ENCODE assay signal across 9 cellular contexts in the genomic region with DNA sequence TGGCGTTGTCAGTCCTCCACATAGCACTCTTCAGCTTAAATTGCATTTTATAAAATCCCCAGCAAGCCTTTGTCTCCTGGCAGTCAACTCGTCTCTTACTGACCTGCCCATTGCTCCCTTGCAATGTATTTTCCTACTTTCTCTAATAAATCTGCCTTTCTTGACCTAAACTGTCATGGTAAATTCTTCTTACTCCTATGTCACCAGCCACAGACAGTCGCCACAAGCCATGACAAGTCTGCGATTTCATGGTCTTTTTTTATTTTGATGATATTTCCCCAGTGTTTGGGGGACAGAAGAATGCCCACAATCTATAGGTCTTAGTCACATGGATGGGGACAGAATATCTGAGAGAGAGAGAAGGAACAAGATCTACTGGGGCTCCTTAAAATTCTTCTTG. TPM values are rescaled to one million over a fixed set of nuclear protein-coding genes. Genes with fewer than 3 reads are reported as not detected.
A peak's percentile ranks its signal among the peaks of the same experiment; 100 is the strongest.
DNase-seq lines count a peak whose midpoint lies in the region; ATAC-seq and TF ChIP-seq lines count a peak whose summit lies in the region.
"Had no signal": no experiment of that assay in that cellular context is flagged by ENCODE, and none has a peak within 500 bp of the region (broad histone marks: within the 10 kb centered on the region; RNA-seq: fewer than 3 reads in every experiment).

No MANE protein-coding gene starts in this region.

- peak overlapping the region; percentile 33 to 55 (median 42) for H3K27ac ChIP-seq in transverse colon
- no peak overlapping the region for H3K27ac ChIP-seq in right atrium auricular region

- TF ChIP-seq EP300 in transverse colon (IDR thresholded peaks at IDR 0.05; ENCODE audit: low read depth), result no peak

- no peak for TF ChIP-seq POLR2A in transverse colon (IDR thresholded peaks at IDR 0.05)

- H3K4me3 ChIP-seq in transverse colon (no peak overlapping the region), right atrium auricular region (no peak overlapping the region)

- in situ Hi-C loops in transverse colon (cut with MboI; ENCODE audit: low pct_ligation_motif_present in 1 of 4, low pct_unique_long_range_greater_than_20kb in 1 of 4, low sequenced_read_pairs in 3 of 4), result no loop called here

- H3K27me3 ChIP-seq in transverse colon (no peaks in the 10 kb centered on the region), right atrium auricular region (no peaks in the 10 kb centered on the region)

- H3K9me3 Mint-ChIP-seq in activated naive CD4-positive, alpha-beta T cell treated with anti-CD3 and anti-CD28 coated beads, Interleukin-2, amount 50 U/mL, for 24 hours, result no peaks in the 10 kb centered on the region
- H3K9me3 Mint-ChIP-seq in activated T-helper 1 cell treated with anti-CD3 and anti-CD28 coated beads, Interleukin-12 subunit alpha, Interleukin-12 subunit beta, Interleukin-2, Interleukin-4 antibody, amounts not matched to agents 30 ng/mL and 10 ng/mL and 1 ng/mL, durations not matched to agents 14 hours and 24 hours and 36 hours, result no peaks in the 10 kb centered on the region

- no peaks in the 10 kb centered on the region for H3K27me3 Mint-ChIP-seq in activated naive CD4-positive, alpha-beta T cell treated with anti-CD3 and anti-CD28 coated beads, Interleukin-2, amount 50 U/mL, for 24 hours
- H3K27me3 Mint-ChIP-seq in activated T-helper 1 cell treated with anti-CD3 and anti-CD28 coated beads, Interleukin-12 subunit alpha, Interleukin-12 subunit beta, Interleukin-2, Interleukin-4 antibody, amounts not matched to agents 30 ng/mL and 10 ng/mL and 1 ng/mL, durations not matched to agents 14 hours and 24 hours and 36 hours (ENCODE audit: insufficient read depth), result no peaks in the 10 kb centered on the region

- TF ChIP-seq CTCF in transverse colon (IDR thresholded peaks at IDR 0.05), result no peak
- no peak for TF ChIP-seq CTCF in right atrium auricular region (IDR thresholded peaks at IDR 0.05)

- H3K27ac Mint-ChIP-seq in activated naive CD4-positive, alpha-beta T cell treated with anti-CD3 and anti-CD28 coated beads, Interleukin-2, amount 50 U/mL, for 24 hours, result peak overlapping the region; percentile 97
- peak overlapping the region; percentile 91 for H3K27ac Mint-ChIP-seq in activated T-helper 1 cell treated with anti-CD3 and anti-CD28 coated beads, Interleukin-12 subunit alpha, Interleukin-12 subunit beta, Interleukin-2, Interleukin-4 antibody, amounts not matched to agents 30 ng/mL and 10 ng/mL and 1 ng/mL, durations not matched to agents 14 hours and 24 hours and 36 hours

- peak overlapping the region; percentile 74 for H3K4me3 Mint-ChIP-seq in activated naive CD4-positive, alpha-beta T cell treated with anti-CD3 and anti-CD28 coated beads, Interleukin-2, amount 50 U/mL, for 24 hours
- peak overlapping the region; percentile 51 for H3K4me3 Mint-ChIP-seq in activated T-helper 1 cell treated with anti-CD3 and anti-CD28 coated beads, Interleukin-12 subunit alpha, Interleukin-12 subunit beta, Interleukin-2, Interleukin-4 antibody, amounts not matched to agents 30 ng/mL and 10 ng/mL and 1 ng/mL, durations not matched to agents 14 hours and 24 hours and 36 hours

- peak; percentile 18 for ATAC-seq in HG03097 (IDR thresholded peaks at IDR 0.05; ENCODE audit: low FRiP score, unreplicated experiment)

- intact Hi-C loops in activated T-helper 1 cell treated with anti-CD3 and anti-CD28 coated beads, Interleukin-12 subunit alpha, Interleukin-12 subunit beta, Interleukin-2, Interleukin-4 antibody, amounts not matched to agents 30 ng/mL and 10 ng/mL and 1 ng/mL, durations not matched to agents 14 hours and 24 hours and 36 hours (cut with micrococcal nuclease), result loop anchor here (1.0 to 2.0 kb wide), 5 partner anchors 8 to 145 kb away; a partner anchor contains a TSS
- intact Hi-C loops in transverse colon (cut with DNase I; ENCODE audit: low total_unique reads), result no loop called here

- H3K36me3 ChIP-seq in transverse colon (no peaks in the 10 kb centered on the region), right atrium auricular region (no peaks in the 10 kb centered on the region)

- H3K4me1 Mint-ChIP-seq in activated naive CD4-positive, alpha-beta T cell treated with anti-CD3 and anti-CD28 coated beads, Interleukin-2, amount 50 U/mL, for 24 hours, result peaks cover 90% of the 10 kb centered on the region
- H3K4me1 Mint-ChIP-seq in activated T-helper 1 cell treated with anti-CD3 and anti-CD28 coated beads, Interleukin-12 subunit alpha, Interleukin-12 subunit beta, Interleukin-2, Interleukin-4 antibody, amounts not matched to agents 30 ng/mL and 10 ng/mL and 1 ng/mL, durations not matched to agents 14 hours and 24 hours and 36 hours (ENCODE audit: low read depth), result peaks cover 65% of the 10 kb centered on the region

- peaks cover 0 to 14% (median 2%) of the 10 kb centered on the region in 4 donors for H3K4me1 ChIP-seq in transverse colon
- peaks cover 0 to 22% of the 10 kb centered on the region in 2 donors for H3K4me1 ChIP-seq in right atrium auricular region

- no peak for DNase-seq in activated naive CD4-positive, alpha-beta T cell treated with anti-CD3 and anti-CD28 coated beads, Interleukin-2, amount 50 U/mL, for 16 hours
- DNase-seq in activated T-helper 1 cell treated with anti-CD3 and anti-CD28 coated beads, Interleukin-12 subunit alpha, Interleukin-12 subunit beta, Interleukin-2, Interleukin-4 antibody, amounts not matched to agents 30 ng/mL and 10 ng/mL and 1 ng/mL, durations not matched to agents 14 hours and 24 hours and 36 hours (ENCODE audit: low spot score), result no peak
- no peak for DNase-seq in transverse colon
- DNase-seq in right atrium auricular region (ENCODE audit: low spot score), result no peak
- DNase-seq in amniotic stem cell (lab: John Stamatoyannopoulos, UW), result no peak
- no peak for DNase-seq in islet precursor cell
- DNase-seq: NCI-H2029 had no signal

- peaks cover 18% of the 10 kb centered on the region for H3K36me3 Mint-ChIP-seq in activated naive CD4-positive, alpha-beta T cell treated with anti-CD3 and anti-CD28 coated beads, Interleukin-2, amount 50 U/mL, for 24 hours
- H3K36me3 Mint-ChIP-seq in activated T-helper 1 cell treated with anti-CD3 and anti-CD28 coated beads, Interleukin-12 subunit alpha, Interleukin-12 subunit beta, Interleukin-2, Interleukin-4 antibody, amounts not matched to agents 30 ng/mL and 10 ng/mL and 1 ng/mL, durations not matched to agents 14 hours and 24 hours and 36 hours (ENCODE audit: low read depth), result peaks cover 33% of the 10 kb centered on the region

- WGBS in transverse colon (ENCODE audit: low coverage in 1 of 2), 2 donors, result 80 to 90% methylated on average over 4 of the region's 4 CpGs

- H3K9me3 ChIP-seq in transverse colon, result no peaks in the 10 kb centered on the region
- no peaks in the 10 kb centered on the region for H3K9me3 ChIP-seq in right atrium auricular region

RNA-seq across cellular contexts. Expression of a gene that starts 8.4 kb away (rescaled TPM):
- total RNA-seq in activated T-helper 1 cell treated with anti-CD3 and anti-CD28 coated beads, Interleukin-12 subunit alpha, Interleukin-12 subunit beta, Interleukin-2, Interleukin-4 antibody, amounts not matched to agents 30 ng/mL and 10 ng/mL and 1 ng/mL, durations not matched to agents 14 hours and 24 hours and 36 hours, result 33.3 and 33.5 TPM in 2 replicates
- 10 to 100 TPM in 1 of 4 donors, 1 to 10 TPM in 2, under 1 TPM in 1; 0.20 to 16.5 (median 5.1) TPM for total RNA-seq in transverse colon
- total RNA-seq in right atrium auricular region, result 1 to 10 TPM; 5.4 to 5.8 TPM

RNA-seq across cellular contexts. Expression of a gene that starts 28.0 kb away (rescaled TPM):
- total RNA-seq in activated T-helper 1 cell treated with anti-CD3 and anti-CD28 coated beads, Interleukin-12 subunit alpha, Interleukin-12 subunit beta, Interleukin-2, Interleukin-4 antibody, amounts not matched to agents 30 ng/mL and 10 ng/mL and 1 ng/mL, durations not matched to agents 14 hours and 24 hours and 36 hours, result 20.5 and 21.4 TPM in 2 replicates
- total RNA-seq in transverse colon (100 to 1,000 TPM in 1 of 4 donors, 10 to 100 TPM in 3; 15.7 to 104 (median 63.2) TPM), right atrium auricular region (10 to 100 TPM; 10.2 to 21.8 TPM)

Comparison
In these comparisons a context has a peak if more than half of its experiments do, and no peak if none do; other contexts are left out.
1. H3K27ac ChIP-seq: peak in transverse colon (4 of 4); none in right atrium auricular region (0 of 2).